In genomic region chr2:20452551-20452950, GRCh38 we compare ENCODE assay signal across 1 cellular context.
TF ChIP-seq lines count a peak whose summit lies in the region.

No MANE protein-coding gene starts in this region.

TF ChIP-seq in GM23338, 12 proteins besides CTCF, POLR2A, EP300 and RAD21 (continued from another document):
- TF ChIP-seq ZNF462 (CRISPR knock-in tag; IDR thresholded peaks at IDR 0.05) (no peak), STAT1 (IDR thresholded peaks at IDR 0.05; ENCODE audit: unreplicated experiment) (no peak), ETS1 (IDR thresholded peaks at IDR 0.05) (no peak), ZNF331 (CRISPR knock-in tag; IDR thresholded peaks at IDR 0.05; ENCODE audit: low read depth) (no peak), NANOG (IDR thresholded peaks at IDR 0.05; ENCODE audit: borderline replicate concordance) (no peak), ZNF114 (CRISPR knock-in tag; IDR thresholded peaks at IDR 0.05) (no peak), JUNB (IDR thresholded peaks at IDR 0.05; ENCODE audit: unreplicated experiment) (no peak)
